In the genomic region with DNA sequence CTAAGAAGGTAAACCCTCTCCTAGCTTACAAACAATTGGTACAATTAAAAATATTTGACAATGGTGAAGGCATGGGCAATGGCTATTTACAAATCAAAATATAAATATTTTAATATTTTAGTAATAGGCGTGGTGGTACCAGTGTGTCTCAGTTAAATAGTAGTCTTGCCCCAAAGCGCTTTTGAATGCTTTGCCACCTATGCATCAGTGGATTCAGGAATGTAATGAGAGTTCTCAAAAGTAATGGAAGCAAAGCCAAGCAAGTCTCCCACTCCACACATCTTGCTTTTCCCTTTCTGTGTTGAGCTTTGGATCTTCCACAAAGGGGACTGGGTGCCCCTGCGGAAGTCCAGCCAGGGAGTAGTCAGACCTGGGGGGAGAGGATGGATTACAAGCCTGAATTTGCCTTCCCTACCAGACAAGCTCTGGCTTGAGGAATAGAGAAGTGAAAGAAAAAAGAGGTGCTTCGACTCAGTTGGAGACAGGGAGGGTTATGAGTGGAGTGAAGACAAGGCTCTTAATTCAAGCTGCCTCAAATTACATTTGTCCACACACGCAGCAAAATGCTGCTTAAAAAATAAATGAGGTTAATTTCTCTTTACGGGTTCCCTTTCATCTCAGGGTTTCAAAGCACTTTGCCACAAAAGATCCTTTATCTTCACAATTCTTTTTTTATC, we compare ENCODE assay signal across 9 cellular contexts. TPM values are rescaled to one million over a fixed set of nuclear protein-coding genes. Genes with fewer than 3 reads are reported as not detected.
DNase-seq lines count a peak whose midpoint lies in the region; ATAC-seq, FAIRE-seq and TF ChIP-seq lines count a peak whose summit lies in the region.
"Had no signal": no experiment of that assay in that cellular context is flagged by ENCODE, and none has a peak within 500 bp of the region (broad histone marks: within the 10 kb centered on the region; RNA-seq: fewer than 3 reads in every experiment).

No MANE protein-coding gene starts in this region.

- no peak for FAIRE-seq in GM12891 (lab: Jason Lieb, UNC)

- H3K4me1 Mint-ChIP-seq in activated T-helper 2 cell treated with anti-CD3 and anti-CD28 coated beads, Interferon-gamma antibody, Interleukin-2, Interleukin-4, amounts not matched to agents 10 μg/mL and 5 μg/mL and 100 μg/mL, durations not matched to agents 14 hours and 24 hours and 36 hours (ENCODE audit: low read depth) = peaks cover 21% of the 10 kb centered on the region

- peaks cover 18 to 36% (median 36%) of the 10 kb centered on the region in 3 donors for H3K4me1 ChIP-seq in esophagus squamous epithelium

- intact Hi-C loops in esophagus squamous epithelium (cut with DNase I) (no loop called here), sciatic nerve (cut with DNase I) (no loop called here)
- intact Hi-C loops in activated T-helper 2 cell treated with anti-CD3 and anti-CD28 coated beads, Interferon-gamma antibody, Interleukin-2, Interleukin-4, amounts not matched to agents 10 μg/mL and 5 μg/mL and 100 μg/mL, durations not matched to agents 14 hours and 24 hours and 36 hours (cut with micrococcal nuclease) = loop anchor here (5.0 kb wide), 1 partner anchor 51 kb away; the partner anchor contains the start of gene SLC4A7

- TF ChIP-seq POLR2A in GM12891 (IDR thresholded peaks at IDR 0.05; ENCODE audit: low read depth, low read length) (no peak), esophagus squamous epithelium (IDR thresholded peaks at IDR 0.05) (no peak)

- no peak overlapping the region for H3K4me3 ChIP-seq in esophagus squamous epithelium
- H3K4me3 ChIP-seq: gastrocnemius medialis had no signal

- H3K27me3 ChIP-seq in esophagus squamous epithelium = no peaks in the 10 kb centered on the region
- H3K27me3 ChIP-seq: gastrocnemius medialis had no signal

- ATAC-seq in sciatic nerve = peak; percentile 58
- no peak for ATAC-seq in GM19452 (IDR thresholded peaks at IDR 0.05; ENCODE audit: unreplicated experiment)

- peak overlapping the region; percentile 59 to 83 (median 66) for H3K27ac ChIP-seq in esophagus squamous epithelium

- H3K36me3 Mint-ChIP-seq in activated T-helper 2 cell treated with anti-CD3 and anti-CD28 coated beads, Interferon-gamma antibody, Interleukin-2, Interleukin-4, amounts not matched to agents 10 μg/mL and 5 μg/mL and 100 μg/mL, durations not matched to agents 14 hours and 24 hours and 36 hours (ENCODE audit: low read depth) = no peaks in the 10 kb centered on the region

- TF ChIP-seq CTCF in esophagus squamous epithelium (IDR thresholded peaks at IDR 0.05) = no peak

- no peaks in the 10 kb centered on the region for H3K9me3 Mint-ChIP-seq in activated T-helper 2 cell treated with anti-CD3 and anti-CD28 coated beads, Interferon-gamma antibody, Interleukin-2, Interleukin-4, amounts not matched to agents 10 μg/mL and 5 μg/mL and 100 μg/mL, durations not matched to agents 14 hours and 24 hours and 36 hours

- H3K27me3 Mint-ChIP-seq in activated T-helper 2 cell treated with anti-CD3 and anti-CD28 coated beads, Interferon-gamma antibody, Interleukin-2, Interleukin-4, amounts not matched to agents 10 μg/mL and 5 μg/mL and 100 μg/mL, durations not matched to agents 14 hours and 24 hours and 36 hours (ENCODE audit: low read depth) = no peaks in the 10 kb centered on the region

- no peaks in the 10 kb centered on the region for H3K9me3 ChIP-seq in esophagus squamous epithelium
- H3K9me3 ChIP-seq: gastrocnemius medialis had no signal

- H3K36me3 ChIP-seq in esophagus squamous epithelium = no peaks in the 10 kb centered on the region
- H3K36me3 ChIP-seq: gastrocnemius medialis had no signal

- 40% methylated on average over 5 to 6 of the region's 6 CpGs for WGBS in esophagus squamous epithelium, 2 donors

- no peak overlapping the region for H3K4me3 Mint-ChIP-seq in activated T-helper 2 cell treated with anti-CD3 and anti-CD28 coated beads, Interferon-gamma antibody, Interleukin-2, Interleukin-4, amounts not matched to agents 10 μg/mL and 5 μg/mL and 100 μg/mL, durations not matched to agents 14 hours and 24 hours and 36 hours (ENCODE audit: low read depth)

- DNase-seq in GM12891 (ENCODE audit: insufficient read length, low spot score) = no peak
- peak; percentile 36 for DNase-seq in RPMI7951 (ENCODE audit: low read depth)
- DNase-seq in esophagus squamous epithelium (lab: John Stamatoyannopoulos, UW) = no peak
- DNase-seq in sciatic nerve (ENCODE audit: low spot score) = no peak
- DNase-seq in activated effector memory CD4-positive, alpha-beta T cell treated with Interleukin-2 at 50 U/mL for 16 hours = no peak
- DNase-seq in activated T-helper 2 cell treated with anti-CD3 and anti-CD28 coated beads, Interferon-gamma antibody, Interleukin-2, Interleukin-4, amounts not matched to agents 10 μg/mL and 5 μg/mL and 100 μg/mL, durations not matched to agents 14 hours and 24 hours and 36 hours (ENCODE audit: low spot score) = no peak
- DNase-seq in inferior parietal cortex (ENCODE audit: extremely low spot score) = no peak

- H3K27ac Mint-ChIP-seq in activated T-helper 2 cell treated with anti-CD3 and anti-CD28 coated beads, Interferon-gamma antibody, Interleukin-2, Interleukin-4, amounts not matched to agents 10 μg/mL and 5 μg/mL and 100 μg/mL, durations not matched to agents 14 hours and 24 hours and 36 hours = no peak overlapping the region

TF ChIP-seq in GM12891, 5 proteins besides CTCF, POLR2A, EP300 and RAD21:
- TF ChIP-seq TAF1 (IDR thresholded peaks at IDR 0.05; ENCODE audit: low read depth, low read length) = no peak
- peak; percentile 69 for TF ChIP-seq SPI1 (IDR thresholded peaks at IDR 0.05; ENCODE audit: low read depth, low read length)
- no peak for TF ChIP-seq POU2F2 (IDR thresholded peaks at IDR 0.05; ENCODE audit: low read depth, low read length)
- no peak for TF ChIP-seq PAX5 (IDR thresholded peaks at IDR 0.05; ENCODE audit: insufficient read depth, low read length, severe bottlenecking)

RNA-seq across cellular contexts. Expression of gene SLC4A7, which starts 48.9 kb away (rescaled TPM):
- polyA plus RNA-seq in GM12891 (2012; ENCODE audit: low read depth, missing spikeins) = 3.7 TPM
- 29.6 and 32.1 TPM in 2 replicates for total RNA-seq in RPMI7951 (2014; rRNA removed; shearing (Covaris generic))
- 10 to 100 TPM; 17.2 to 50.4 (median 30.5) TPM for total RNA-seq in esophagus squamous epithelium
- 52.2 TPM for total RNA-seq in sciatic nerve
- total RNA-seq in activated T-helper 2 cell treated with anti-CD3 and anti-CD28 coated beads, Interferon-gamma antibody, Interleukin-2, Interleukin-4, amounts not matched to agents 10 μg/mL and 5 μg/mL and 100 μg/mL, durations not matched to agents 14 hours and 24 hours and 36 hours = 76.4 and 77.8 TPM in 2 replicates
